ENCODE assay signal across 21 cellular contexts in genomic region chr5:137085206-137085605, GRCh38.
DNase-seq lines count a peak whose midpoint lies in the region; ATAC-seq and TF ChIP-seq lines count a peak whose summit lies in the region.
"Had no signal": no experiment of that assay in that cellular context is flagged by ENCODE, and none has a peak within 500 bp of the region (broad histone marks: within the 10 kb centered on the region; RNA-seq: fewer than 3 reads in every experiment).

No MANE protein-coding gene starts in this region.

- H3K27me3 ChIP-seq in dorsolateral prefrontal cortex, result no peaks in the 10 kb centered on the region
- H3K27me3 ChIP-seq in neural progenitor cell, result no peaks in the 10 kb centered on the region

- no peak overlapping the region for H3K27ac Mint-ChIP-seq in neural progenitor cell
- H3K27ac Mint-ChIP-seq: CD4-positive, alpha-beta memory T cell had no signal

- H3K9ac ChIP-seq in neural progenitor cell, result no peak overlapping the region

- H3K79me2 ChIP-seq in neural progenitor cell (ENCODE audit: low read depth), result no peaks in the 10 kb centered on the region

- no peaks in the 10 kb centered on the region for H3K36me3 ChIP-seq in neural progenitor cell

- H3K4me1 ChIP-seq in neural progenitor cell, result peaks cover 15% of the 10 kb centered on the region
- H3K4me1 ChIP-seq: A549 had no signal

- H3K27ac ChIP-seq in dorsolateral prefrontal cortex, result peak overlapping the region in 48 of 59 donors; percentile 4 to 81 (median 57)
- no peak overlapping the region for H3K27ac ChIP-seq in neural progenitor cell
- H3K27ac ChIP-seq: 22Rv1, A549 had no signal

- no peaks in the 10 kb centered on the region for H3K9me3 ChIP-seq in neural progenitor cell (ENCODE audit: low read depth)
- H3K9me3 ChIP-seq: A549 had no signal

- no peaks in the 10 kb centered on the region for H3K36me3 Mint-ChIP-seq in neural progenitor cell
- H3K36me3 Mint-ChIP-seq: CD4-positive, alpha-beta memory T cell had no signal

- no peak overlapping the region for H3K4me3 Mint-ChIP-seq in neural progenitor cell
- H3K4me3 Mint-ChIP-seq: CD4-positive, alpha-beta memory T cell had no signal

- ATAC-seq in sciatic nerve, result no peak
- ATAC-seq in GM18909 (IDR thresholded peaks at IDR 0.05; ENCODE audit: poor library complexity, unreplicated experiment), result no peak
- ATAC-seq: A549, GM12878 had no signal

- no peaks in the 10 kb centered on the region for H4K20me1 ChIP-seq in neural progenitor cell (ENCODE audit: low read depth)

- no peak overlapping the region for H2AFZ ChIP-seq in neural progenitor cell (replicated peaks)

- H3K4me3 ChIP-seq in dorsolateral prefrontal cortex (peak overlapping the region in 8 of 59 donors; percentile 2 to 40 (median 16)), neural progenitor cell (no peak overlapping the region)
- H3K4me3 ChIP-seq: A549, GM12878 had no signal

- no peak overlapping the region for H3K4me2 ChIP-seq in neural progenitor cell
- H3K4me2 ChIP-seq: A549 had no signal

- peaks cover 1% of the 10 kb centered on the region for H3F3A ChIP-seq in neural progenitor cell (ENCODE audit: low read depth)

- H3K27me3 Mint-ChIP-seq in neural progenitor cell (ENCODE audit: insufficient read depth, low read depth), result peaks cover 11% of the 10 kb centered on the region

- intact Hi-C loops in dorsolateral prefrontal cortex (cut with DNase I) (loop anchor here in 1 of 2 donors (10.0 kb wide), 2 partner anchors 130 to 420 kb away; no protein-coding TSS in a partner anchor), sciatic nerve (cut with DNase I) (no loop called here)

- peaks cover 35% of the 10 kb centered on the region for H3K4me1 Mint-ChIP-seq in neural progenitor cell
- H3K4me1 Mint-ChIP-seq: CD4-positive, alpha-beta memory T cell had no signal

- TF ChIP-seq CTCF in dorsolateral prefrontal cortex (IDR thresholded peaks at IDR 0.05 in 54 of 56, conservative IDR thresholded peaks at IDR 0.05 in 2 of 56; ENCODE audit: low read depth in 1 of 56, partially characterized antibody in 56 of 56) (no peak), neural progenitor cell (IDR thresholded peaks at IDR 0.05) (no peak)

- peak; percentile 7 for DNase-seq in NCI-H82 (lab: John Stamatoyannopoulos, UW)
- no peak for DNase-seq in NCI-H82 treated with DMSO at 0.1 percent for 48 hours (lab: John Stamatoyannopoulos, UW; ENCODE audit: unreplicated experiment)
- DNase-seq in dorsolateral prefrontal cortex, result peak in 4 of 10 donors; percentile 42 to 63 (median 50)
- peak; percentile 18 for DNase-seq in sciatic nerve (ENCODE audit: low spot score)
- DNase-seq in A172 (ENCODE audit: low spot score), result no peak
- no peak for DNase-seq in neural progenitor cell (ENCODE audit: low spot score)
- DNase-seq: ACHN; AML-193; Calu3; CD4-positive, alpha-beta memory T cell; COR-L47; DMS53; DND-41; GDM1; GOT3; H7; HCEC 1CT had no signal

- H3K9me3 Mint-ChIP-seq in neural progenitor cell, result no peaks in the 10 kb centered on the region
- H3K9me3 Mint-ChIP-seq: CD4-positive, alpha-beta memory T cell had no signal

Comparison
In these comparisons a context has a peak if more than half of its experiments do, and no peak if none do; other contexts are left out.
1. DNase-seq: peak in NCI-H82 (single experiment) and sciatic nerve (single experiment); none in NCI-H82 treated with DMSO at 0.1 percent for 48 hours (single experiment), A172 (single experiment) and neural progenitor cell (single experiment).